ENCODE assay signal across 1 cellular context in the genomic region with DNA sequence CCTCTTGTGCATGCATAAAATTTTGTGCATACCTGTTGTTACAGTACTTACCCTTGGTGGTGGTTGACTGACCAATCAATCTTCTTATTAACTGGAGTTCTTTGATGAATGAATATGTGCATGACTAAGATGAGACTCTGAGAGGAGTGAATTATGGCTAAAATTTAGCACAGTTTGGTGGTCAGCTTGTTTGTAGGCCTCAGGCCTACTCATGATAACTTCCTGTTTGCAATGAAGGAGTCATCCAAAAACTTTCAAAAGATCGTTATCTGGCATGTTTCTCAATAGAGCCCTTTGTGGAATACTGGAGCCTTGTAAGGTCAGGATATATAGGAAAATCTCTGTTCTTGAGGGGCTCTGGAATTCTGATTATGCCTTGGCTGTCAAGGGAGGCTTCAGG.
A peak's percentile ranks its signal among the peaks of the same experiment; 100 is the strongest.
TF ChIP-seq lines count a peak whose summit lies in the region.

No MANE protein-coding gene starts in this region.

TF ChIP-seq in IMR-90, 13 proteins besides CTCF, POLR2A, EP300 and RAD21:
- no peak for TF ChIP-seq BHLHE40 (IDR thresholded peaks at IDR 0.05; ENCODE audit: low read depth, low read length)
- TF ChIP-seq FOS (IDR thresholded peaks at IDR 0.05; ENCODE audit: low read depth, low read length): no peak
- TF ChIP-seq RFX5 (IDR thresholded peaks at IDR 0.05; ENCODE audit: low read depth, low read length): no peak
- TF ChIP-seq, protein P1, sequence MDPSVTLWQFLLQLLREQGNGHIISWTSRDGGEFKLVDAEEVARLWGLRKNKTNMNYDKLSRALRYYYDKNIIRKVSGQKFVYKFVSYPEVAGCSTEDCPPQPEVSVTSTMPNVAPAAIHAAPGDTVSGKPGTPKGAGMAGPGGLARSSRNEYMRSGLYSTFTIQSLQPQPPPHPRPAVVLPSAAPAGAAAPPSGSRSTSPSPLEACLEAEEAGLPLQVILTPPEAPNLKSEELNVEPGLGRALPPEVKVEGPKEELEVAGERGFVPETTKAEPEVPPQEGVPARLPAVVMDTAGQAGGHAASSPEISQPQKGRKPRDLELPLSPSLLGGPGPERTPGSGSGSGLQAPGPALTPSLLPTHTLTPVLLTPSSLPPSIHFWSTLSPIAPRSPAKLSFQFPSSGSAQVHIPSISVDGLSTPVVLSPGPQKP (IDR thresholded peaks at IDR 0.05; ENCODE audit: borderline replicate concordance, low read depth, low read length): no peak
- TF ChIP-seq CEBPB (IDR thresholded peaks at IDR 0.05; ENCODE audit: low read depth, low read length): peak; percentile 60; the same call in 1 of the 2 replicates
- TF ChIP-seq SMC3 (IDR thresholded peaks at IDR 0.05; ENCODE audit: low read depth, low read length): no peak
- TF ChIP-seq CHD1 (IDR thresholded peaks at IDR 0.05; ENCODE audit: low read depth, low read length): no peak
- TF ChIP-seq NFE2L2 (IDR thresholded peaks at IDR 0.05; ENCODE audit: low read depth, low read length): no peak
